ENCODE assay signal across 14 cellular contexts in genomic region chr17:61286449-61286848, GRCh38.
"Had no signal": no experiment of that assay in that cellular context is flagged by ENCODE, and none has a peak within 500 bp of the region (broad histone marks: within the 10 kb centered on the region; RNA-seq: fewer than 3 reads in every experiment).

No MANE protein-coding gene starts in this region.

- H3K9ac ChIP-seq: neural progenitor cell, parathyroid adenoma had no signal

- H3K9me3 ChIP-seq: body of pancreas, right atrium auricular region, spleen, transverse colon had no signal

- H3K4me3 ChIP-seq: body of pancreas, neural progenitor cell, right atrium auricular region, spleen, transverse colon had no signal

- H3K27ac ChIP-seq: body of pancreas, neural progenitor cell, parathyroid adenoma, right atrium auricular region, transverse colon had no signal

- ATAC-seq: body of pancreas; effector memory CD8-positive, alpha-beta T cell; left colon had no signal

- DNase-seq: activated CD4-positive, alpha-beta T cell treated with anti-CD3 and anti-CD28 coated beads, Interleukin-2, amount 50 U/mL, for 1 hour; activated CD4-positive, CD25-positive, alpha-beta regulatory T cell; activated naive CD4-positive, alpha-beta T cell treated with anti-CD3 and anti-CD28 coated beads, Interleukin-2, amount 10 ng/mL, durations not matched to agents 7 days and 5 days; activated T-cell treated with anti-CD3 and anti-CD28 coated beads for 4 hours; effector memory CD8-positive, alpha-beta T cell; left colon; spleen; stimulated activated naive CD4-positive, alpha-beta T cell; substantia nigra; transverse colon had no signal

- H3K4me1 ChIP-seq: body of pancreas, parathyroid adenoma, transverse colon had no signal

- H3K36me3 ChIP-seq: neural progenitor cell, right atrium auricular region, spleen, transverse colon had no signal

- H2AFZ ChIP-seq: neural progenitor cell, parathyroid adenoma had no signal

- H3K27me3 ChIP-seq: body of pancreas, neural progenitor cell, right atrium auricular region, spleen, transverse colon had no signal

- H3K79me2 ChIP-seq: parathyroid adenoma had no signal
